16 cellular contexts compared by ENCODE assay signal in the genomic region with DNA sequence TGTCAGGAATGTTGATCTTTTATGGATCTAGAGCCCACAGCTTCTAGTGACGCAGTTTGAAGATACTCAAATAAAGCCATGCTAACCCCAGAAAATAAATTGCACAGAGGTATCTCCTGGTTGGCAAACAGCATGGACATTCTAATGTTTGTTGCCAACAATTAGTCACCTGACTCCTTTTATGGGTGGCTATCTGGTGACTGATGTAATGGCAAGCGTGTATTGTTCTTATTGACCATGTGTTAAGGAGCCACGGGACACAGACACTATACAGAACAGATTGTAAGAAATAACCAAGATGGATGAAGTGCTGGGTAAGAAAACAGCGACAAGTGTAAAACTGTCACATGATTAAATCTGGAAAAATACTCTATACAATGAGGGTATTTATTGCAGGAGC.
A peak's percentile ranks its signal among the peaks of the same experiment; 100 is the strongest.
DNase-seq lines count a peak whose midpoint lies in the region; ATAC-seq and TF ChIP-seq lines count a peak whose summit lies in the region.
"Had no signal": no experiment of that assay in that cellular context is flagged by ENCODE, and none has a peak within 500 bp of the region (broad histone marks: within the 10 kb centered on the region; RNA-seq: fewer than 3 reads in every experiment).

No MANE protein-coding gene starts in this region.

- no peak overlapping the region for H4K8ac ChIP-seq in H9 (replicated peaks; ENCODE audit: insufficient read length, low read depth, low read length)

- H2BK12ac ChIP-seq in H9 (ENCODE audit: insufficient read length, low read depth, low read length), result no peak overlapping the region

- no peak overlapping the region for H3K4me3 Mint-ChIP-seq in H9
- H3K4me3 Mint-ChIP-seq: activated CD4-positive, alpha-beta T cell treated with anti-CD3 and anti-CD28 coated beads, Interleukin-2, amount 10 ng/mL, durations not matched to agents 24 days and 14 days; CD14-positive monocyte; effector memory CD8-positive, alpha-beta T cell; memory B cell had no signal

- no peaks in the 10 kb centered on the region for H3K9me3 ChIP-seq in H9 (ENCODE audit: control insufficient read depth, low read depth, low read length)
- H3K9me3 ChIP-seq in smooth muscle cell (replicated peaks; ENCODE audit: low read depth), result no peaks in the 10 kb centered on the region
- H3K9me3 ChIP-seq: pancreas had no signal

- no peak overlapping the region for H2BK120ac ChIP-seq in H9 (ENCODE audit: low read depth, low read length, poor library complexity, severe bottlenecking)

- no peak overlapping the region for H2BK15ac ChIP-seq in H9 (ENCODE audit: low read depth, low read length)

- H3K27me3 ChIP-seq in H9 (ENCODE audit: insufficient read depth, low read length) (no peaks in the 10 kb centered on the region), smooth muscle cell (ENCODE audit: low read depth) (no peaks in the 10 kb centered on the region)
- H3K27me3 ChIP-seq: pancreas had no signal

- no peak overlapping the region for H3K23ac ChIP-seq in H9 (ENCODE audit: insufficient read length, low read depth, low read length)

- H4K91ac ChIP-seq in H9 (ENCODE audit: insufficient read length, low read depth, low read length), result no peak overlapping the region

- no peak overlapping the region for H3K4ac ChIP-seq in H9 (ENCODE audit: low read depth, low read length)

- no peak overlapping the region for H2AFZ ChIP-seq in H9 (ENCODE audit: low read length)
- H2AFZ ChIP-seq in smooth muscle cell (ENCODE audit: low read depth), result no peak overlapping the region

- peaks cover 4% of the 10 kb centered on the region for H3F3A ChIP-seq in smooth muscle cell (ENCODE audit: low read depth)

- no peaks in the 10 kb centered on the region for H3K23me2 ChIP-seq in H9 (ENCODE audit: insufficient read length, low read depth, low read length, poor library complexity, severe bottlenecking)

- H4K20me1 ChIP-seq in H9 (ENCODE audit: control insufficient read depth, insufficient read depth, insufficient read length), result no peaks in the 10 kb centered on the region
- H4K20me1 ChIP-seq in smooth muscle cell (ENCODE audit: low read depth), result no peaks in the 10 kb centered on the region

- H3K9me3 Mint-ChIP-seq in H9, result no peaks in the 10 kb centered on the region
- H3K9me3 Mint-ChIP-seq: activated naive CD4-positive, alpha-beta T cell treated with anti-CD3 and anti-CD28 coated beads, Interleukin-2, amount 50 U/mL, for 72 hours; effector memory CD8-positive, alpha-beta T cell had no signal

- H3K4me2 ChIP-seq in H9 (ENCODE audit: insufficient read depth, insufficient read length, low read length) (no peak overlapping the region), smooth muscle cell (peak overlapping the region; percentile 55)

- no peak overlapping the region for H3K4me3 ChIP-seq in smooth muscle cell
- H3K4me3 ChIP-seq: pancreas had no signal

- H2BK20ac ChIP-seq in H9 (ENCODE audit: low read depth, low read length, poor library complexity, severe bottlenecking), result no peak overlapping the region

- no peaks in the 10 kb centered on the region for H3K36me3 ChIP-seq in smooth muscle cell (ENCODE audit: low read depth)
- H3K36me3 ChIP-seq: pancreas had no signal

- no peak overlapping the region for H2AK5ac ChIP-seq in H9 (ENCODE audit: insufficient read length, low read length)

- H3K79me2 ChIP-seq in H9 (ENCODE audit: insufficient read depth, low read length), result no peaks in the 10 kb centered on the region
- no peaks in the 10 kb centered on the region for H3K79me2 ChIP-seq in smooth muscle cell (ENCODE audit: low read depth)

- no peak overlapping the region for H3K18ac ChIP-seq in H9 (ENCODE audit: insufficient read length, low read depth, low read length)

- no peak overlapping the region for H3K14ac ChIP-seq in H9 (ENCODE audit: insufficient read depth, low read length)

- no peak overlapping the region for H3K9ac ChIP-seq in H9 (ENCODE audit: extremely low read depth, insufficient read length, low read length)
- no peak overlapping the region for H3K9ac ChIP-seq in smooth muscle cell (ENCODE audit: low read depth)

- peak overlapping the region; percentile 92 for H3T11ph ChIP-seq in H9 (ENCODE audit: low read length)

- no peak overlapping the region for H2BK5ac ChIP-seq in H9 (ENCODE audit: insufficient read length, low read length)

- H3K4me1 Mint-ChIP-seq in H9, result peaks cover 19 to 21% of the 10 kb centered on the region in 2 experiments
- H3K4me1 Mint-ChIP-seq: activated CD4-positive, alpha-beta T cell treated with anti-CD3 and anti-CD28 coated beads, Interleukin-2, amount 10 ng/mL, durations not matched to agents 24 days and 14 days; memory B cell had no signal

- TF ChIP-seq CTCF in H9 (conservative IDR thresholded peaks at IDR 0.05) (no peak), VCaP (conservative IDR thresholded peaks at IDR 0.05) (no peak), smooth muscle cell (IDR thresholded peaks at IDR 0.05; ENCODE audit: borderline replicate concordance, insufficient read depth, poor library complexity, severe bottlenecking) (no peak)

- no peak overlapping the region for H3K27ac Mint-ChIP-seq in H9
- H3K27ac Mint-ChIP-seq: activated CD4-positive, alpha-beta T cell treated with anti-CD3 and anti-CD28 coated beads, Interleukin-2, amount 10 ng/mL, durations not matched to agents 24 days and 14 days; activated naive CD4-positive, alpha-beta T cell treated with anti-CD3 and anti-CD28 coated beads, Interleukin-2, amount 50 U/mL, for 72 hours; effector memory CD8-positive, alpha-beta T cell; memory B cell had no signal

- H3K36me3 Mint-ChIP-seq in H9 (ENCODE audit: insufficient read depth in 1 of 3, low read depth in 3 of 3), result no peaks in the 10 kb centered on the region
- H3K36me3 Mint-ChIP-seq: activated naive CD4-positive, alpha-beta T cell treated with anti-CD3 and anti-CD28 coated beads, Interleukin-2, amount 50 U/mL, for 72 hours; CD14-positive monocyte; memory B cell had no signal

- peaks cover 2% of the 10 kb centered on the region; the same call in 1 of the 2 replicates for H3K4me1 ChIP-seq in H9 (ENCODE audit: insufficient read depth, low read length)
- peaks cover 23% of the 10 kb centered on the region for H3K4me1 ChIP-seq in smooth muscle cell (ENCODE audit: low read depth)

- ATAC-seq in GM21576 (IDR thresholded peaks at IDR 0.05; ENCODE audit: unreplicated experiment) (no peak), GM21447 (IDR thresholded peaks at IDR 0.05; ENCODE audit: unreplicated experiment) (no peak)
- ATAC-seq: activated naive CD4-positive, alpha-beta T cell treated with anti-CD3 and anti-CD28 coated beads, Interleukin-2, amount 50 U/mL, for 72 hours; effector memory CD8-positive, alpha-beta T cell had no signal

- no peak overlapping the region for H3K56ac ChIP-seq in H9 (ENCODE audit: insufficient read length, low read depth, low read length)

- no peaks in the 10 kb centered on the region for H3K27me3 Mint-ChIP-seq in H9 (ENCODE audit: low read depth)
- H3K27me3 Mint-ChIP-seq: activated CD4-positive, alpha-beta T cell treated with anti-CD3 and anti-CD28 coated beads, Interleukin-2, amount 10 ng/mL, durations not matched to agents 24 days and 14 days; effector memory CD8-positive, alpha-beta T cell; memory B cell had no signal

- WGBS in H9 (ENCODE audit: extremely low coverage, insufficient read length, low lambda C conversion rate), result no CpG with 5 or more reads among the region's 4 CpGs
- 86% methylated on average over 4 of the region's 4 CpGs for WGBS in smooth muscle cell (ENCODE audit: low lambda C conversion rate)

- H4K5ac ChIP-seq in H9 (ENCODE audit: insufficient read length, low read depth, low read length), result no peak overlapping the region

- DNase-seq in H9, result no peak
- peak; percentile 49 for DNase-seq in left kidney (ENCODE audit: low read depth, low spot score)
- DNase-seq in smooth muscle cell (lab: John Stamatoyannopoulos, UW; ENCODE audit: unreplicated experiment), result no peak
- no peak for DNase-seq in hypothalamus (lab: John Stamatoyannopoulos, UW)
- DNase-seq: activated CD4-positive, alpha-beta T cell treated with anti-CD3 and anti-CD28 coated beads, Interleukin-2, amount 10 ng/mL, durations not matched to agents 24 days and 14 days; activated T-cell treated with anti-CD3 and anti-CD28 coated beads, Interleukin-2, amount 50 U/mL, for 1 hour; central memory CD4-positive, alpha-beta T cell; effector memory CD8-positive, alpha-beta T cell; NK-92 treated with Interleukin-12 subunit alpha and Interleukin-12 subunit beta, amount 100 ng/mL, for 24 hours had no signal

- no peaks in the 10 kb centered on the region for H3K79me1 ChIP-seq in H9 (ENCODE audit: insufficient read depth, low read depth, low read length, poor library complexity, severe bottlenecking)

- H3K27ac ChIP-seq in H9 (ENCODE audit: insufficient read length, low read depth, low read length) (no peak overlapping the region), VCaP (peak overlapping the region; percentile 35; the same call in 1 of the 2 replicates), smooth muscle cell (ENCODE audit: low read depth) (peak overlapping the region; percentile 67)
